Comparison of ENCODE assay signal across 1 cellular context in the genomic region with DNA sequence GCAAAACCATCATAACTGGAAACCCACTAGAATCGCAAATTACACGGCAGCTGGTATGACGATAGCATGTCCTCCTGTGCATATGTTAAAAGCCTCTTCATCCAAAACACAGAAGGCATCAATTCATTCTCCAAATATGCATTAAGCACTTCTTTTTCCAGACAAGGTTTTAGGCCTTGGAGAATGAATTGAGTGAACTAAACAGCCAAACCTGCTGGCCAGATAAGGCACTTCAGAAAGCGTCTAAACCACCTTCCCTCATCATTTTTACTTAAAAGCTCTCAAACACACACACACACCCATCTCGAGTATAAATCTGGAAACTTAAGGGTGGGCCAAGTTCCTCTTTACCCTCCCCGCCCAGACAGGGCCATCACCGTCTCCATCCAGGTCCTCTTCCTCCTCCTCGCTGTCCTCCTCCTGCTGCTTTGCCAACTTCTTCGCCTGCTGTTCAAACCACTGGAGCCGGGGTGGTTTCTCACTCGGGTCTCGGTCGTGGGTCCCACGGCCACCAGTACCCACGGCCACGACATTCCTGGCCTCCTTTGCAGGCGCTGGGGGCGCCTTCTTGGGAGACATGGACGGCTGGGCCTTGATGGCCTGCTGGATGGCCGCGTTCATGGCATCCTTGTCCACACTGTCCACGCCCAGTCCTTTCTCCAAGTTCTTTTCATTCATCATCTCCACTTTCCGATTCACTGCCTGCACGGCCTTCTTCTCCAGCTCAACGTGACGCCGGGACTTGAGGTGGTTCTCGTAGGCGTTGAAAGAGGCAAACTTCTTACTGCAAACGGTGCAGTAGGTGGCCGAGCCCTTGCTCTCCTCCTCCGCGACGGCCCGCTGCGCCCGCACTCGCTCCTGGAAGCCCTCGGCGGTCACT.
A peak's percentile ranks its signal among the peaks of the same experiment; 100 is the strongest.
TF ChIP-seq lines count a peak whose summit lies in the region.

No MANE protein-coding gene starts in this region.

TF ChIP-seq in K562, 482 proteins besides CTCF, POLR2A, EP300 and RAD21 (continues in another document):
- TF ChIP-seq NKRF (IDR thresholded peaks at IDR 0.05; ENCODE audit: borderline replicate concordance), result no peak
- no peak for TF ChIP-seq CHD4 (IDR thresholded peaks at IDR 0.05; ENCODE audit: insufficient read depth, insufficient replicate concordance, low read depth, low read length, poor library complexity, severe bottlenecking)
- no peak for TF ChIP-seq SETDB1 (IDR thresholded peaks at IDR 0.05; ENCODE audit: low read length)
- no peak for TF ChIP-seq SREBF1 (IDR thresholded peaks at IDR 0.05; ENCODE audit: borderline replicate concordance, low read depth, low read length)
- no peak for TF ChIP-seq FUS (optimal IDR thresholded peaks at IDR 0.05; ENCODE audit: low read depth, low read length)
- TF ChIP-seq NFATC3 (IDR thresholded peaks at IDR 0.05), result no peak
- TF ChIP-seq HNRNPL (IDR thresholded peaks at IDR 0.05; ENCODE audit: low read depth, low read length), result no peak
- TF ChIP-seq SMARCE1 (IDR thresholded peaks at IDR 0.05), result no peak
- TF ChIP-seq GMEB1 (CRISPR knock-in tag; IDR thresholded peaks at IDR 0.05), result no peak
- TF ChIP-seq SRF (CRISPR knock-in tag; IDR thresholded peaks at IDR 0.05), result no peak
- no peak for TF ChIP-seq BCOR (IDR thresholded peaks at IDR 0.05)
- no peak for TF ChIP-seq BRD4 (IDR thresholded peaks at IDR 0.05)
- no peak for TF ChIP-seq TOE1 (IDR thresholded peaks at IDR 0.05; ENCODE audit: borderline replicate concordance)
- no peak for TF ChIP-seq TOE1 (CRISPR knock-in tag; IDR thresholded peaks at IDR 0.05; ENCODE audit: borderline replicate concordance, low read depth)
- no peak for TF ChIP-seq PURB (CRISPR knock-in tag; IDR thresholded peaks at IDR 0.05; ENCODE audit: low read depth)
- TF ChIP-seq IFI16 (CRISPR knock-in tag; IDR thresholded peaks at IDR 0.05), result no peak
- TF ChIP-seq DNMT1 (IDR thresholded peaks at IDR 0.05), result no peak
- TF ChIP-seq KDM4B (IDR thresholded peaks at IDR 0.05; ENCODE audit: borderline replicate concordance in 2 of 2, low read depth in 1 of 2), result no peak
- TF ChIP-seq, protein P1, sequence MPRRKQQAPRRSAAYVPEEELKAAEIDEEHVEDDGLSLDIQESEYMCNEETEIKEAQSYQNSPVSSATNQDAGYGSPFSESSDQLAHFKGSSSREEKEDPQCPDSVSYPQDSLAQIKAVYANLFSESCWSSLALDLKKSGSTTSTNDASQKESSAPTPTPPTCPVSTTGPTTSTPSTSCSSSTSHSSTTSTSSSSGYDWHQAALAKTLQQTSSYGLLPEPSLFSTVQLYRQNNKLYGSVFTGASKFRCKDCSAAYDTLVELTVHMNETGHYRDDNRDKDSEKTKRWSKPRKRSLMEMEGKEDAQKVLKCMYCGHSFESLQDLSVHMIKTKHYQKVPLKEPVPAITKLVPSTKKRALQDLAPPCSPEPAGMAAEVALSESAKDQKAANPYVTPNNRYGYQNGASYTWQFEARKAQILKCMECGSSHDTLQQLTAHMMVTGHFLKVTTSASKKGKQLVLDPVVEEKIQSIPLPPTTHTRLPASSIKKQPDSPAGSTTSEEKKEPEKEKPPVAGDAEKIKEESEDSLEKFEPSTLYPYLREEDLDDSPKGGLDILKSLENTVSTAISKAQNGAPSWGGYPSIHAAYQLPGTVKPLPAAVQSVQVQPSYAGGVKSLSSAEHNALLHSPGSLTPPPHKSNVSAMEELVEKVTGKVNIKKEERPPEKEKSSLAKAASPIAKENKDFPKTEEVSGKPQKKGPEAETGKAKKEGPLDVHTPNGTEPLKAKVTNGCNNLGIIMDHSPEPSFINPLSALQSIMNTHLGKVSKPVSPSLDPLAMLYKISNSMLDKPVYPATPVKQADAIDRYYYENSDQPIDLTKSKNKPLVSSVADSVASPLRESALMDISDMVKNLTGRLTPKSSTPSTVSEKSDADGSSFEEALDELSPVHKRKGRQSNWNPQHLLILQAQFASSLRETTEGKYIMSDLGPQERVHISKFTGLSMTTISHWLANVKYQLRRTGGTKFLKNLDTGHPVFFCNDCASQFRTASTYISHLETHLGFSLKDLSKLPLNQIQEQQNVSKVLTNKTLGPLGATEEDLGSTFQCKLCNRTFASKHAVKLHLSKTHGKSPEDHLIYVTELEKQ (CRISPR knock-in tag; IDR thresholded peaks at IDR 0.05), result no peak
- peak; percentile 33; the same call in 1 of the 2 replicates for TF ChIP-seq SPI1 (IDR thresholded peaks at IDR 0.05; ENCODE audit: borderline replicate concordance, low read depth, low read length)
- no peak for TF ChIP-seq ETS2 (tag; IDR thresholded peaks at IDR 0.05; ENCODE audit: borderline replicate concordance, poor library complexity, severe bottlenecking)
- no peak for TF ChIP-seq ZNF316 (IDR thresholded peaks at IDR 0.05)
- no peak for TF ChIP-seq PTRF (tag; IDR thresholded peaks at IDR 0.05)
- TF ChIP-seq CTBP1 (IDR thresholded peaks at IDR 0.05; ENCODE audit: borderline replicate concordance), result peak; percentile 16
- TF ChIP-seq, protein P2, sequence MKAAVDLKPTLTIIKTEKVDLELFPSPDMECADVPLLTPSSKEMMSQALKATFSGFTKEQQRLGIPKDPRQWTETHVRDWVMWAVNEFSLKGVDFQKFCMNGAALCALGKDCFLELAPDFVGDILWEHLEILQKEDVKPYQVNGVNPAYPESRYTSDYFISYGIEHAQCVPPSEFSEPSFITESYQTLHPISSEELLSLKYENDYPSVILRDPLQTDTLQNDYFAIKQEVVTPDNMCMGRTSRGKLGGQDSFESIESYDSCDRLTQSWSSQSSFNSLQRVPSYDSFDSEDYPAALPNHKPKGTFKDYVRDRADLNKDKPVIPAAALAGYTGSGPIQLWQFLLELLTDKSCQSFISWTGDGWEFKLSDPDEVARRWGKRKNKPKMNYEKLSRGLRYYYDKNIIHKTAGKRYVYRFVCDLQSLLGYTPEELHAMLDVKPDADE (conservative IDR thresholded peaks at IDR 0.05; ENCODE audit: control insufficient read depth, low read depth, low read length), result no peak
- no peak for TF ChIP-seq TEAD4 (IDR thresholded peaks at IDR 0.05; ENCODE audit: low read length)
- TF ChIP-seq TEAD4 (CRISPR knock-in tag; IDR thresholded peaks at IDR 0.05; ENCODE audit: borderline replicate concordance), result no peak
- TF ChIP-seq, protein P3, sequence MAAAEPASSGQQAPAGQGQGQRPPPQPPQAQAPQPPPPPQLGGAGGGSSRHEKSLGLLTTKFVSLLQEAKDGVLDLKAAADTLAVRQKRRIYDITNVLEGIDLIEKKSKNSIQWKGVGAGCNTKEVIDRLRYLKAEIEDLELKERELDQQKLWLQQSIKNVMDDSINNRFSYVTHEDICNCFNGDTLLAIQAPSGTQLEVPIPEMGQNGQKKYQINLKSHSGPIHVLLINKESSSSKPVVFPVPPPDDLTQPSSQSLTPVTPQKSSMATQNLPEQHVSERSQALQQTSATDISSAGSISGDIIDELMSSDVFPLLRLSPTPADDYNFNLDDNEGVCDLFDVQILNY (CRISPR knock-in tag; IDR thresholded peaks at IDR 0.05), result peak; percentile 65; the same call in 1 of the 2 replicates
- TF ChIP-seq ZNF668 (CRISPR knock-in tag; IDR thresholded peaks at IDR 0.05), result no peak
- TF ChIP-seq CXXC5 (CRISPR knock-in tag; IDR thresholded peaks at IDR 0.05), result no peak
- TF ChIP-seq ZEB2 (IDR thresholded peaks at IDR 0.05), result no peak
- TF ChIP-seq BRF1 (IDR thresholded peaks at IDR 0.05; ENCODE audit: borderline replicate concordance, extremely low read depth, insufficient read length), result no peak
- TF ChIP-seq, protein P4, sequence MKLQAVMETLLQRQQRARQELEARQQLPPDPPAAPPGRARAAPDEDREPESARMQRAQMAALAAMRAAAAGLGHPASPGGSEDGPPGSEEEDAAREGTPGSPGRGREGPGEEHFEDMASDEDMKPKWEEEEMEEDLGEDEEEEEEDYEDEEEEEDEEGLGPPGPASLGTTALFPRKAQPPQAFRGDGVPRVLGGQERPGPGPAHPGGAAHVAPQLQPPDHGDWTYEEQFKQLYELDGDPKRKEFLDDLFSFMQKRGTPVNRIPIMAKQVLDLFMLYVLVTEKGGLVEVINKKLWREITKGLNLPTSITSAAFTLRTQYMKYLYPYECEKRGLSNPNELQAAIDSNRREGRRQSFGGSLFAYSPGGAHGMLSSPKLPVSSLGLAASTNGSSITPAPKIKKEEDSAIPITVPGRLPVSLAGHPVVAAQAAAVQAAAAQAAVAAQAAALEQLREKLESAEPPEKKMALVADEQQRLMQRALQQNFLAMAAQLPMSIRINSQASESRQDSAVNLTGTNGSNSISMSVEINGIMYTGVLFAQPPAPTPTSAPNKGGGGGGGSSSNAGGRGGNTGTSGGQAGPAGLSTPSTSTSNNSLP (IDR thresholded peaks at IDR 0.05; ENCODE audit: borderline replicate concordance, low read depth, low read length), result no peak
- no peak for TF ChIP-seq CEBPG (CRISPR knock-in tag; IDR thresholded peaks at IDR 0.05)
- TF ChIP-seq CEBPG (tag; conservative IDR thresholded peaks at IDR 0.05 in 1 of 2, IDR thresholded peaks at IDR 0.05 in 1 of 2), result no peak
- TF ChIP-seq, protein P5, sequence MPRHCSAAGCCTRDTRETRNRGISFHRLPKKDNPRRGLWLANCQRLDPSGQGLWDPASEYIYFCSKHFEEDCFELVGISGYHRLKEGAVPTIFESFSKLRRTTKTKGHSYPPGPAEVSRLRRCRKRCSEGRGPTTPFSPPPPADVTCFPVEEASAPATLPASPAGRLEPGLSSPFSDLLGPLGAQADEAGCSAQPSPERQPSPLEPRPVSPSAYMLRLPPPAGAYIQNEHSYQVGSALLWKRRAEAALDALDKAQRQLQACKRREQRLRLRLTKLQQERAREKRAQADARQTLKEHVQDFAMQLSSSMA (CRISPR knock-in tag; IDR thresholded peaks at IDR 0.05), result no peak
- no peak for TF ChIP-seq MXI1 (IDR thresholded peaks at IDR 0.05; ENCODE audit: low read depth, low read length)
- TF ChIP-seq GTF2F1 (IDR thresholded peaks at IDR 0.05; ENCODE audit: low read depth, low read length), result no peak
- no peak for TF ChIP-seq MTA3 (IDR thresholded peaks at IDR 0.05; ENCODE audit: borderline replicate concordance)
- no peak for TF ChIP-seq FOXM1 (IDR thresholded peaks at IDR 0.05; ENCODE audit: low read depth)
- TF ChIP-seq FOXM1 (CRISPR knock-in tag; IDR thresholded peaks at IDR 0.05; ENCODE audit: low read depth), result 0 out of 2 replicates have a peak, but pooled peaks have one; percentile 2
- no peak for TF ChIP-seq MCM5 (IDR thresholded peaks at IDR 0.05; ENCODE audit: low read depth)
- no peak for TF ChIP-seq SNAPC5 (CRISPR knock-in tag; IDR thresholded peaks at IDR 0.05)
- TF ChIP-seq KLF1 (tag; IDR thresholded peaks at IDR 0.05), result no peak
- TF ChIP-seq CHD2 (IDR thresholded peaks at IDR 0.05; ENCODE audit: low read depth, low read length), result no peak
- 0 out of 2 replicates have a peak, but pooled peaks have one; percentile 1 for TF ChIP-seq RB1 (IDR thresholded peaks at IDR 0.05; ENCODE audit: low read depth)
- no peak for TF ChIP-seq YBX1 (IDR thresholded peaks at IDR 0.05)
- TF ChIP-seq GABPB2 (CRISPR knock-in tag; conservative IDR thresholded peaks at IDR 0.05), result no peak
- peak; percentile 22 for TF ChIP-seq CHD1 (IDR thresholded peaks at IDR 0.05; ENCODE audit: low read length)
- TF ChIP-seq, protein P6, sequence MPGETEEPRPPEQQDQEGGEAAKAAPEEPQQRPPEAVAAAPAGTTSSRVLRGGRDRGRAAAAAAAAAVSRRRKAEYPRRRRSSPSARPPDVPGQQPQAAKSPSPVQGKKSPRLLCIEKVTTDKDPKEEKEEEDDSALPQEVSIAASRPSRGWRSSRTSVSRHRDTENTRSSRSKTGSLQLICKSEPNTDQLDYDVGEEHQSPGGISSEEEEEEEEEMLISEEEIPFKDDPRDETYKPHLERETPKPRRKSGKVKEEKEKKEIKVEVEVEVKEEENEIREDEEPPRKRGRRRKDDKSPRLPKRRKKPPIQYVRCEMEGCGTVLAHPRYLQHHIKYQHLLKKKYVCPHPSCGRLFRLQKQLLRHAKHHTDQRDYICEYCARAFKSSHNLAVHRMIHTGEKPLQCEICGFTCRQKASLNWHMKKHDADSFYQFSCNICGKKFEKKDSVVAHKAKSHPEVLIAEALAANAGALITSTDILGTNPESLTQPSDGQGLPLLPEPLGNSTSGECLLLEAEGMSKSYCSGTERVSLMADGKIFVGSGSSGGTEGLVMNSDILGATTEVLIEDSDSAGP (CRISPR knock-in tag; IDR thresholded peaks at IDR 0.05), result 0 out of 2 replicates have a peak, but pooled peaks have one; percentile 36
- no peak for TF ChIP-seq XRCC4 (IDR thresholded peaks at IDR 0.05; ENCODE audit: extremely low read depth, insufficient read depth, insufficient read length)
- TF ChIP-seq TAF7 (tag; IDR thresholded peaks at IDR 0.05), result no peak
- TF ChIP-seq ZNF24 (IDR thresholded peaks at IDR 0.05), result no peak
- no peak for TF ChIP-seq ZNF133 (CRISPR knock-in tag; IDR thresholded peaks at IDR 0.05)
- TF ChIP-seq JUNB (CRISPR knock-in tag; conservative IDR thresholded peaks at IDR 0.05), result no peak
- no peak for TF ChIP-seq HNRNPK (IDR thresholded peaks at IDR 0.05; ENCODE audit: low read depth, low read length, poor library complexity, severe bottlenecking)
- no peak for TF ChIP-seq ZNF717 (CRISPR knock-in tag; IDR thresholded peaks at IDR 0.05)
